In genomic region chr10:63268798-63269503, GRCh38 we compare ENCODE assay signal across 8 cellular contexts.
DNase-seq lines count a peak whose midpoint lies in the region; ATAC-seq and TF ChIP-seq lines count a peak whose summit lies in the region.

No MANE protein-coding gene starts in this region.

- DNase-seq in AG10803 (ENCODE audit: low read depth) (peak; percentile 93), NCI-H226 (peak; percentile 95), choroid plexus epithelial cell (ENCODE audit: low read depth) (peak; percentile 98), kidney tubule cell (ENCODE audit: low spot score) (peak; percentile 98)
- DNase-seq in activated CD4-positive, CD25-positive, alpha-beta regulatory T cell treated with anti-CD3 and anti-CD28 coated beads, Interleukin-2, amount 50 U/mL, for 72 hours, result peak; percentile 55
- peak; percentile 21 to 66 for DNase-seq in stimulated activated CD4-positive, alpha-beta T cell treated with anti-CD3 and anti-CD28 coated beads, Interleukin-1b, Interleukin-23, amount 100 ng/mL, for 4 hours (ENCODE audit: low read depth in 2 of 2)

- peak; percentile 95 for ATAC-seq in GM18909 (IDR thresholded peaks at IDR 0.05; ENCODE audit: poor library complexity, unreplicated experiment)
- ATAC-seq in HG03175 (IDR thresholded peaks at IDR 0.05; ENCODE audit: unreplicated experiment), result peak; percentile 97

- H3K4me3 ChIP-seq in AG10803 (ENCODE audit: low read length), result peak overlapping the region; percentile 67
- H3K4me3 ChIP-seq in choroid plexus epithelial cell (ENCODE audit: low read depth, low read length), result peak overlapping the region; percentile 80

- peak; percentile 43 for TF ChIP-seq CTCF in AG10803 (conservative IDR thresholded peaks at IDR 0.05; ENCODE audit: low read length)
- TF ChIP-seq CTCF in choroid plexus epithelial cell (conservative IDR thresholded peaks at IDR 0.05; ENCODE audit: low read depth, low read length), result peak; percentile 30

Comparison
In these comparisons a context has a peak if more than half of its experiments do, and no peak if none do; other contexts are left out.
1. Peak in every context shown above with its lines: DNase-seq, ATAC-seq and H3K4me3 ChIP-seq.
2. DNase-seq: peak in every context shown above with its lines; median percentile 98 in choroid plexus epithelial cell; 98 in kidney tubule cell; 95 in NCI-H226; 93 in AG10803; 55 in activated CD4-positive, CD25-positive, alpha-beta regulatory T cell treated with anti-CD3 and anti-CD28 coated beads, Interleukin-2, amount 50 U/mL, for 72 hours; 44 in stimulated activated CD4-positive, alpha-beta T cell treated with anti-CD3 and anti-CD28 coated beads, Interleukin-1b, Interleukin-23, amount 100 ng/mL, for 4 hours.